In genomic region chr5:102295534-102296228, GRCh38 we compare ENCODE assay signal across 8 cellular contexts. TPM values are rescaled to one million over a fixed set of nuclear protein-coding genes. Genes with fewer than 3 reads are reported as not detected.
DNase-seq lines count a peak whose midpoint lies in the region; ATAC-seq lines count a peak whose summit lies in the region.

No MANE protein-coding gene starts in this region.

- peak overlapping the region; percentile 66 to 82 for H3K4me3 ChIP-seq in duodenal mucosa (ENCODE audit: low read depth in 1 of 2, low read length in 2 of 2)
- H3K4me3 ChIP-seq in naive thymus-derived CD4-positive, alpha-beta T cell (ENCODE audit: low read length): peak overlapping the region; percentile 76

- H3K9ac ChIP-seq in duodenal mucosa (ENCODE audit: low read depth in 1 of 2, low read length in 2 of 2): peak overlapping the region; percentile 33 to 44

- H3K27me3 ChIP-seq in duodenal mucosa (ENCODE audit: control insufficient read depth in 1 of 2, insufficient read depth in 2 of 2, low read length in 2 of 2): no peaks in the 10 kb centered on the region
- H3K27me3 ChIP-seq in naive thymus-derived CD4-positive, alpha-beta T cell (ENCODE audit: control insufficient read depth in 2 of 2, insufficient read depth in 2 of 2, low read length in 2 of 2): no peaks in the 10 kb centered on the region

- intact Hi-C loops in naive thymus-derived CD4-positive, alpha-beta T cell (cut with micrococcal nuclease): loop anchor here in 1 of 2 donors (5.0 to 10.0 kb wide), 3 partner anchors 827 to 1391 kb away; partner anchors contain the start of genes GIN1, MACIR, PPIP5K2 and ST8SIA4

- no peaks in the 10 kb centered on the region for H3K36me3 ChIP-seq in duodenal mucosa (ENCODE audit: control insufficient read depth in 1 of 2, insufficient read depth in 2 of 2, low read length in 2 of 2)
- H3K36me3 ChIP-seq in naive thymus-derived CD4-positive, alpha-beta T cell (ENCODE audit: control insufficient read depth in 2 of 3, insufficient read depth in 3 of 3, low read length in 3 of 3): no peaks in the 10 kb centered on the region

- H3K27ac ChIP-seq in duodenal mucosa (ENCODE audit: low read depth, low read length): no peak overlapping the region
- H3K27ac ChIP-seq in naive thymus-derived CD4-positive, alpha-beta T cell (ENCODE audit: low read depth, low read length): no peak overlapping the region

- CTCF ChIA-PET in naive thymus-derived CD4-positive, alpha-beta T cell (lab: Charles Lee): no interaction called here

- no peaks in the 10 kb centered on the region for H3K9me3 ChIP-seq in duodenal mucosa (ENCODE audit: control insufficient read depth in 1 of 2, low read length in 2 of 2)
- no peaks in the 10 kb centered on the region for H3K9me3 ChIP-seq in naive thymus-derived CD4-positive, alpha-beta T cell (ENCODE audit: control insufficient read depth in 2 of 3, low read length in 3 of 3)

- DNase-seq in CD1c-positive myeloid dendritic cell (ENCODE audit: extremely low spot score) (peak; percentile 37), HuH-7 (ENCODE audit: low spot score) (peak; percentile 15), DMS114 treated with DMSO at 0.1 percent for 48 hours (lab: John Stamatoyannopoulos, UW; ENCODE audit: unreplicated experiment) (no peak), D341Med (ENCODE audit: low spot score) (no peak), amniotic stem cell (lab: John Stamatoyannopoulos, UW) (no peak)
- peak in 1 of 9 donors; percentile 1 for DNase-seq in naive thymus-derived CD4-positive, alpha-beta T cell

- peaks cover 6 to 13% of the 10 kb centered on the region in 2 donors for H3K4me1 ChIP-seq in duodenal mucosa (ENCODE audit: control insufficient read depth in 1 of 2, insufficient read depth in 2 of 2, low read length in 2 of 2)
- H3K4me1 ChIP-seq in naive thymus-derived CD4-positive, alpha-beta T cell (ENCODE audit: control insufficient read depth in 2 of 2, insufficient read depth in 2 of 2, low read length in 2 of 2): peaks cover 0 to 5% of the 10 kb centered on the region in 2 donors

- peak overlapping the region; percentile 83 to 90 (median 88) for H3K4me3 Mint-ChIP-seq in naive thymus-derived CD4-positive, alpha-beta T cell

- ATAC-seq in GM19467 (IDR thresholded peaks at IDR 0.05; ENCODE audit: unreplicated experiment): peak; percentile 3
- no peak for ATAC-seq in naive thymus-derived CD4-positive, alpha-beta T cell

- peaks cover 0 to 13% (median 4%) of the 10 kb centered on the region in 5 donors for H3K27me3 Mint-ChIP-seq in naive thymus-derived CD4-positive, alpha-beta T cell

- H3K4me1 Mint-ChIP-seq in naive thymus-derived CD4-positive, alpha-beta T cell: peaks cover 12 to 28% (median 23%) of the 10 kb centered on the region in 7 donors

- no peaks in the 10 kb centered on the region for H3K9me3 Mint-ChIP-seq in naive thymus-derived CD4-positive, alpha-beta T cell

- peak overlapping the region in 5 of 9 donors; percentile 39 to 78 (median 67) for H3K27ac Mint-ChIP-seq in naive thymus-derived CD4-positive, alpha-beta T cell

- no peaks in the 10 kb centered on the region for H3K36me3 Mint-ChIP-seq in naive thymus-derived CD4-positive, alpha-beta T cell

- POLR2A ChIA-PET in naive thymus-derived CD4-positive, alpha-beta T cell (lab: Charles Lee): interaction anchor here (0.9 kb wide), 1 partner anchor 14 kb away, joined by 3 read pairs; no protein-coding TSS in a partner anchor

RNA-seq across cellular contexts. Expression of gene SLCO4C1, which starts 0.4 kb away (rescaled TPM):
- total RNA-seq in naive thymus-derived CD4-positive, alpha-beta T cell: 1 to 10 TPM in 1 of 5 experiments, under 1 TPM in 4; 0.05 to 3.7 (median 0.56) TPM
- polyA plus RNA-seq in naive thymus-derived CD4-positive, alpha-beta T cell: under 1 TPM in 1 of 2 donors, not detected in 1; 0.09 TPM

Comparison
In these comparisons a context has a peak if more than half of its experiments do, and no peak if none do; other contexts are left out.
1. DNase-seq: peak in CD1c-positive myeloid dendritic cell (single experiment) and HuH-7 (single experiment); none in DMS114 treated with DMSO at 0.1 percent for 48 hours (single experiment), D341Med (single experiment) and amniotic stem cell (single experiment).